ENCODE assay signal across 8 cellular contexts in the genomic region with DNA sequence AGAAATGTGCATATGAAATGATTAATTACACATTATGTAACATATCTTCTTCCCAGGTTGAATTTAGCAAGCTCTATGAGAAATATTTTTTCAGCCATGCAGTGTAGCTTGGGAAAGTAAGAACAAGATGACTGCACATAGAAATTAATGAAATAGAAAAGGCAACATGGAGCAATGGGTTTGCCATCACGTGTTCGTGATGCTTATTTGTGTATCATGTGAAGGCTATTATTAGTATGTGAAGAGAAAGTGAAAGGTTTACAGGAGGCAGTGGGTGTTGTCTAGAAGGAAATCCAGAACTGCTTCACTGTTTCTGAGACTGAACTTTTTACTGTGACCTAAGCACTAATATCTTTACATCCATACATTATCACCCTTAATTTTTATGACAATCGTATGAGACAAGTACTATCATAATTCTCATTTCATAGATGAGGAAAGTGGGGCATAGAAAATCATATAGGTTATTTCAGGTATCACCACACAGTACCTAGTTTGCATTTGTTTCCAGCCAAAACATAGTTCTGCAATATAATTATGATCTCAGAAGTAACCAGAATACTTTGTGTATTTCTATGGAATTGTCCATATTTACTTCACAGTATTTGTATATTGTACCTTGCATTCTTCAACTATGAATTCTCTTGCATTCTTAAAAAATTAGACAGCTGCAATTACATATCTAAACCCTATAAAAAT. TPM values are rescaled to one million over a fixed set of nuclear protein-coding genes. Genes with fewer than 3 reads are reported as not detected.
DNase-seq lines count a peak whose midpoint lies in the region; ATAC-seq lines count a peak whose summit lies in the region.

No MANE protein-coding gene starts in this region.

- H3K9me3 ChIP-seq in SJCRH30 (replicated peaks) = no peaks in the 10 kb centered on the region

- peaks cover 2% of the 10 kb centered on the region in 3 donors for H3K27me3 Mint-ChIP-seq in immature natural killer cell (ENCODE audit: low read depth in 3 of 3)

- no peaks in the 10 kb centered on the region for H3K36me3 ChIP-seq in SJCRH30

- H3K4me3 ChIP-seq in SJCRH30 = no peak overlapping the region

- no peaks in the 10 kb centered on the region for H3K27me3 ChIP-seq in SJCRH30

- H3K27ac Mint-ChIP-seq in immature natural killer cell = peak overlapping the region in 4 of 6 donors; percentile 37 to 87 (median 74)

- peak; percentile 100 for ATAC-seq in GM18517 (IDR thresholded peaks at IDR 0.05; ENCODE audit: unreplicated experiment)
- peak; percentile 99 for ATAC-seq in GM21529 (IDR thresholded peaks at IDR 0.05; ENCODE audit: unreplicated experiment)
- peak; percentile 99 for ATAC-seq in HG03521 (IDR thresholded peaks at IDR 0.05; ENCODE audit: unreplicated experiment)

- H3K4me1 Mint-ChIP-seq in immature natural killer cell = peaks cover 8 to 15% of the 10 kb centered on the region in 2 donors

- DNase-seq in immature natural killer cell = peak; percentile 19 to 30 (median 28)
- no peak for DNase-seq in SJCRH30
- DNase-seq in DMS53 treated with DMSO at 0.1 percent for 48 hours (lab: John Stamatoyannopoulos, UW; ENCODE audit: unreplicated experiment) = no peak
- DNase-seq in NCI-H510A (lab: John Stamatoyannopoulos, UW) = no peak
- no peak for DNase-seq in NCI-H510A treated with DMSO at 0.1 percent for 48 hours (lab: John Stamatoyannopoulos, UW)

- peak overlapping the region in 4 of 5 donors; percentile 39 to 59 (median 52) for H3K4me3 Mint-ChIP-seq in immature natural killer cell

- no peaks in the 10 kb centered on the region for H3K4me1 ChIP-seq in SJCRH30

- H3K36me3 Mint-ChIP-seq in immature natural killer cell = no peaks in the 10 kb centered on the region

- H3K9me3 Mint-ChIP-seq in immature natural killer cell = no peaks in the 10 kb centered on the region

- no peak overlapping the region for H3K27ac ChIP-seq in SJCRH30

RNA-seq across cellular contexts. Expression of gene SERPINI1, which starts 14.9 kb away (rescaled TPM):
- 10 to 100 TPM; 19.3 to 25.2 (median 19.3) TPM for polyA plus RNA-seq in immature natural killer cell
- total RNA-seq in SJCRH30 (2014; rRNA removed; shearing (Covaris generic)) = 0.23 and 0.40 TPM in 2 replicates

RNA-seq across cellular contexts. Expression of gene PDCD10, which starts 15.7 kb away (rescaled TPM):
- polyA plus RNA-seq in immature natural killer cell = 100 to 1,000 TPM in 2 of 3 donors, 10 to 100 TPM in 1; 93.4 to 126 (median 106) TPM
- total RNA-seq in SJCRH30 (2014; rRNA removed; shearing (Covaris generic)) = 49.7 and 55.4 TPM in 2 replicates

Comparison
In these comparisons a context has a peak if more than half of its experiments do, and no peak if none do; other contexts are left out.
1. DNase-seq: peak in immature natural killer cell (3 of 3); none in SJCRH30 (0 of 2), DMS53 treated with DMSO at 0.1 percent for 48 hours (single experiment), NCI-H510A (single experiment) and NCI-H510A treated with DMSO at 0.1 percent for 48 hours (single experiment).
2. Peak in every context shown above with its lines, with median percentiles within 50 percentile points of each other: ATAC-seq.